In genomic region chr16:31179747-31180458, GRCh38 we compare ENCODE assay signal across 8 cellular contexts. TPM values are rescaled to one million over a fixed set of nuclear protein-coding genes. Genes with fewer than 3 reads are reported as not detected.
DNase-seq lines count a peak whose midpoint lies in the region; ATAC-seq, FAIRE-seq and TF ChIP-seq lines count a peak whose summit lies in the region.

TSS of gene FUS (plus strand) at chr16:31180139. CDS start at chr16:31180215, 76 bp downstream.

- TF ChIP-seq POLR2A in H1 (IDR thresholded peaks at IDR 0.05; ENCODE audit: control extremely low read depth in 1 of 2, low read depth in 2 of 2, low read length in 2 of 2), result peak; percentile 100

- POLR2A ChIA-PET in H1 (lab: Charles Lee; ENCODE audit: partially characterized antibody), result interaction anchor here (0.5 to 6.5 kb wide), 71 partner anchors 6 to 534 kb away, joined by 3 to 272 read pairs (median 5); partner anchors contain the start of genes ARMC5, COX6A2, HSD3B7 and KAT8

- peak within 1 kb of the TSS; percentile 96 for H3K27ac Mint-ChIP-seq in activated CD8-positive, alpha-beta memory T cell treated with anti-CD3 and anti-CD28 coated beads, Interleukin-2, amount 10 ng/mL, durations not matched to agents 7 days and 5 days

- peaks cover 55% of the 10 kb centered on the region for H3K4me1 Mint-ChIP-seq in activated CD8-positive, alpha-beta memory T cell treated with anti-CD3 and anti-CD28 coated beads, Interleukin-2, amount 10 ng/mL, durations not matched to agents 7 days and 5 days

- 1% methylated on average over 60 of the region's 69 CpGs; no CpG with 5 or more reads in 1 of the 2 experiments for WGBS in H1 (ENCODE audit: extremely low coverage in 1 of 2, insufficient coverage in 1 of 2, insufficient read length in 1 of 2, insufficient replicate concordance in 2 of 2, low coverage in 1 of 2, low lambda C conversion rate in 2 of 2, missing lambda C conversion rate in 1 of 2), 2 experiments

- H3K4me3 ChIP-seq in H1 (ENCODE audit: extremely low read depth in 1 of 4, insufficient read depth in 2 of 4, low read depth in 3 of 4, low read length in 4 of 4), result peak within 1 kb of the TSS; percentile 69 to 96 (median 86)

- peak within 1 kb of the TSS; percentile 32; the same call in 1 of the 2 replicates for H2AK5ac ChIP-seq in H1 (ENCODE audit: low read depth, low read length)

- ATAC-seq in GM21360 (IDR thresholded peaks at IDR 0.05; ENCODE audit: unreplicated experiment), result peak; percentile 55
- ATAC-seq in activated CD8-positive, alpha-beta memory T cell treated with anti-CD3 and anti-CD28 coated beads, Interleukin-2, amount 10 ng/mL, durations not matched to agents 7 days and 5 days, result peak; percentile 60

- CTCF ChIA-PET in activated CD8-positive, alpha-beta memory T cell treated with anti-CD3 and anti-CD28 coated beads, Interleukin-2, amount 10 ng/mL, durations not matched to agents 7 days and 5 days (lab: Charles Lee), result interaction anchor here (0.8 to 2.1 kb wide), 7 partner anchors 18 to 694 kb away, joined by 3 to 8 read pairs (median 4); partner anchors contain the start of gene ZNF267
- CTCF ChIA-PET in H1 (lab: Charles Lee; ENCODE audit: partially characterized antibody), result interaction anchor here (0.9 kb wide), 1 partner anchor 48 kb away, joined by 4 read pairs; no protein-coding TSS in a partner anchor

- peak within 1 kb of the TSS; percentile 91 for H3K4me3 Mint-ChIP-seq in activated CD8-positive, alpha-beta memory T cell treated with anti-CD3 and anti-CD28 coated beads, Interleukin-2, amount 10 ng/mL, durations not matched to agents 7 days and 5 days

- H3K4ac ChIP-seq in H1 (replicated peaks; ENCODE audit: insufficient read length, low read depth, low read length), result peak within 1 kb of the TSS; percentile 99

- H3K4me1 ChIP-seq in H1 (replicated peaks in 1 of 4; ENCODE audit: control insufficient read depth in 3 of 4, insufficient read depth in 4 of 4, low read length in 3 of 4), result peaks cover 0 to 7% (median 2%) of the 10 kb centered on the region in 4 experiments; a peak in 5 of 7 replicates

- no peak for FAIRE-seq in H1 (lab: Jason Lieb, UNC)

- DNase-seq in COLO668 (lab: John Stamatoyannopoulos, UW; ENCODE audit: unreplicated experiment), result peak; percentile 92
- peak; percentile 90 for DNase-seq in HT-29 (ENCODE audit: low spot score)
- peak; percentile 75 for DNase-seq in NOMO-1 treated with dmso at 0.1 percent for 144 hours (lab: John Stamatoyannopoulos, UW; ENCODE audit: unreplicated experiment)
- DNase-seq in activated CD8-positive, alpha-beta memory T cell treated with anti-CD3 and anti-CD28 coated beads, Interleukin-2, amount 10 ng/mL, durations not matched to agents 7 days and 5 days, result peak; percentile 91
- DNase-seq in H1 (ENCODE audit: low read depth in 1 of 2, low spot score in 2 of 2), result peak in 1 of 2 experiments; percentile 94
- DNase-seq in mesenteric fat pad (ENCODE audit: low spot score), result peak; percentile 99
- DNase-seq in stimulated activated CD8-positive, alpha-beta memory T cell treated with anti-CD3 and anti-CD28 coated beads, Interleukin-15, amount 100 ng/mL, for 1 hour (ENCODE audit: low read depth), result peak; percentile 76

- peak within 1 kb of the TSS; percentile 99 for H2BK120ac ChIP-seq in H1 (replicated peaks; ENCODE audit: low read depth, low read length)

- H3K56ac ChIP-seq in H1 (replicated peaks; ENCODE audit: insufficient read length, low read depth, low read length), result peak within 1 kb of the TSS; percentile 99

- TF ChIP-seq RAD21 in H1 (IDR thresholded peaks at IDR 0.05 in 1 of 2, conservative IDR thresholded peaks at IDR 0.05 in 1 of 2; ENCODE audit: low read depth in 2 of 2, low read length in 2 of 2), result no peak

- H4K20me1 ChIP-seq in H1 (replicated peaks in 1 of 2; ENCODE audit: control insufficient read depth in 1 of 2, insufficient read depth in 2 of 2, low read length in 2 of 2), result peaks cover 30 to 32% of the 10 kb centered on the region in 2 experiments

- peak within 1 kb of the TSS; percentile 99 for H2BK12ac ChIP-seq in H1 (ENCODE audit: low read depth, low read length)

- peaks cover 14% of the 10 kb centered on the region; the same call in 1 of the 2 replicates for H3K23me2 ChIP-seq in H1 (ENCODE audit: low read depth, low read length)

- H3K4me2 ChIP-seq in H1 (ENCODE audit: insufficient read depth in 1 of 2, low read depth in 2 of 2, low read length in 2 of 2), result peak within 1 kb of the TSS; percentile 92 to 93

- H3K79me2 ChIP-seq in H1 (ENCODE audit: control insufficient read depth in 1 of 2, insufficient read depth in 2 of 2, low read length in 2 of 2), result peaks cover 38 to 54% of the 10 kb centered on the region in 2 experiments

- H3K36me3 ChIP-seq in H1 (ENCODE audit: control insufficient read depth in 2 of 4, insufficient read depth in 4 of 4, low read length in 3 of 4), result peaks cover 18 to 33% (median 26%) of the 10 kb centered on the region in 4 experiments

- TF ChIP-seq EP300 in H1 (IDR thresholded peaks at IDR 0.05; ENCODE audit: borderline replicate concordance in 1 of 2, low read depth in 2 of 2, low read length in 2 of 2), result peak in 1 of 2 experiments; percentile 99; a peak in 2 of 3 replicates

- H3K27ac ChIP-seq in H1 (ENCODE audit: low read depth, low read length), result peak within 1 kb of the TSS; percentile 99

- no peaks in the 10 kb centered on the region for H3K27me3 ChIP-seq in H1 (replicated peaks in 1 of 4; ENCODE audit: control insufficient read depth in 3 of 4, extremely low read depth in 1 of 4, insufficient read depth in 3 of 4, low read length in 3 of 4)

- peak within 1 kb of the TSS; percentile 95 to 99 (median 99) for H3K9ac ChIP-seq in H1 (replicated peaks in 1 of 4; ENCODE audit: extremely low read depth in 1 of 4, low read depth in 3 of 4, low read length in 3 of 4)

- no peak within 1 kb of the TSS; the same call in 1 of the 2 replicates for H2AFZ ChIP-seq in H1 (ENCODE audit: low read length)

- no peak for TF ChIP-seq CTCF in H1 (IDR thresholded peaks at IDR 0.05; ENCODE audit: control extremely low read depth in 1 of 3, insufficient read depth in 1 of 3, low read depth in 1 of 3, low read length in 3 of 3)

- H3K36me3 Mint-ChIP-seq in activated CD8-positive, alpha-beta memory T cell treated with anti-CD3 and anti-CD28 coated beads, Interleukin-2, amount 10 ng/mL, durations not matched to agents 7 days and 5 days, result peaks cover 40% of the 10 kb centered on the region

- peaks cover 2% of the 10 kb centered on the region for H3K27me3 Mint-ChIP-seq in activated CD8-positive, alpha-beta memory T cell treated with anti-CD3 and anti-CD28 coated beads, Interleukin-2, amount 10 ng/mL, durations not matched to agents 7 days and 5 days

- H3K14ac ChIP-seq in H1 (ENCODE audit: insufficient read length), result peak within 1 kb of the TSS; percentile 96

- H2BK5ac ChIP-seq in H1 (ENCODE audit: low read depth, low read length), result peak within 1 kb of the TSS; percentile 100

- no peaks in the 10 kb centered on the region for H3K9me3 ChIP-seq in H1 (ENCODE audit: insufficient read depth in 2 of 2, low read depth in 1 of 2, low read length in 1 of 2)

- peak within 1 kb of the TSS; percentile 100 for H4K8ac ChIP-seq in H1 (ENCODE audit: extremely low read depth, insufficient read depth, low read length)

- peak within 1 kb of the TSS; percentile 89 for H3K18ac ChIP-seq in H1 (ENCODE audit: extremely low read depth, low read length)

- peak within 1 kb of the TSS; percentile 84 for H4K5ac ChIP-seq in H1 (ENCODE audit: insufficient read length, low read depth, low read length)

- peak within 1 kb of the TSS; percentile 97; the same call in 1 of the 2 replicates for H2BK15ac ChIP-seq in H1 (ENCODE audit: low read length)

- no peak within 1 kb of the TSS for H3K23ac ChIP-seq in H1 (ENCODE audit: insufficient read length)

- H3K79me1 ChIP-seq in H1 (ENCODE audit: low read depth, low read length), result peaks cover 8% of the 10 kb centered on the region

- peak within 1 kb of the TSS; percentile 99 for H4K91ac ChIP-seq in H1 (replicated peaks; ENCODE audit: insufficient read length, low read length)

- H2BK20ac ChIP-seq in H1 (ENCODE audit: low read length), result 0 out of 2 replicates have a peak within 1 kb of the TSS, but pooled peaks have one; percentile 67

- H3K9me3 Mint-ChIP-seq in activated CD8-positive, alpha-beta memory T cell treated with anti-CD3 and anti-CD28 coated beads, Interleukin-2, amount 10 ng/mL, durations not matched to agents 7 days and 5 days (ENCODE audit: low read depth), result no peaks in the 10 kb centered on the region

TF ChIP-seq in H1, 55 proteins besides CTCF, POLR2A, EP300 and RAD21 (continues in another document):
- TF ChIP-seq NANOG (IDR thresholded peaks at IDR 0.05; ENCODE audit: insufficient read depth, low read depth, low read length, poor library complexity, severe bottlenecking), result no peak
- TF ChIP-seq SRF (IDR thresholded peaks at IDR 0.05; ENCODE audit: low read depth, low read length), result no peak
- no peak; the same call in 1 of the 2 replicates for TF ChIP-seq BACH1 (IDR thresholded peaks at IDR 0.05; ENCODE audit: low read length)
- no peak; a peak in 2 of 4 replicates for TF ChIP-seq HDAC2 (IDR thresholded peaks at IDR 0.05; ENCODE audit: borderline replicate concordance in 1 of 2, low read depth in 2 of 2, low read length in 2 of 2)
- no peak for TF ChIP-seq POU5F1 (IDR thresholded peaks at IDR 0.05; ENCODE audit: low read depth, low read length)
- TF ChIP-seq SP4 (IDR thresholded peaks at IDR 0.05; ENCODE audit: low read length), result no peak
- TF ChIP-seq FOSL1 (IDR thresholded peaks at IDR 0.05; ENCODE audit: insufficient read depth, low read depth, low read length), result no peak
- TF ChIP-seq CBX8 (IDR thresholded peaks at IDR 0.05; ENCODE audit: borderline replicate concordance, low read depth, low read length), result no peak
- no peak for TF ChIP-seq ATF3 (IDR thresholded peaks at IDR 0.05; ENCODE audit: insufficient read depth, low read depth, low read length)
- no peak for TF ChIP-seq CEBPB (IDR thresholded peaks at IDR 0.05; ENCODE audit: low read depth, low read length)

RNA-seq across cellular contexts. Expression of gene FUS, which starts in this region (rescaled TPM):
- 34.0 and 36.5 TPM in 2 replicates for total RNA-seq in HT-29 (2014; rRNA removed; shearing (Covaris generic))
- total RNA-seq in activated CD8-positive, alpha-beta memory T cell treated with anti-CD3 and anti-CD28 coated beads, Interleukin-2, amount 10 ng/mL, durations not matched to agents 7 days and 5 days, result 100 to 1,000 TPM; 514 to 619 TPM
- total RNA-seq in H1 (2021; fragmentation: NEBNext Ultra II Directional; extraction: Animal tissue kit (Norgen Biotek cat#: 25700)), result 685 and 686 TPM in 2 replicates
- polyA plus RNA-seq in H1 (2011; rRNA removed), result 484 and 491 TPM in 2 replicates
- 464 TPM for polyA plus RNA-seq in H1 (2011; cell fraction: cytosol; rRNA removed)
- polyA plus RNA-seq in H1 (2011; cell fraction: nucleus; rRNA removed), result 680 TPM
- 1,043 to 1,228 TPM (median 1,129 TPM) in 4 replicates for polyA plus RNA-seq in H1 (2012, experiment 1 of 2)
- polyA plus RNA-seq in H1 (2012, experiment 2 of 2), result 352 TPM
- polyA plus RNA-seq in H1 (2013, experiment 1 of 2), result 689 TPM
- 688 TPM for polyA plus RNA-seq in H1 (2013, experiment 2 of 2)
- 207 and 224 TPM in 2 replicates for polyA minus RNA-seq in H1 (2011; rRNA and poly(A)+ RNA removed)
- 462 TPM for polyA minus RNA-seq in H1 (2011; cell fraction: cytosol; rRNA and poly(A)+ RNA removed)
- polyA minus RNA-seq in H1 (2011; cell fraction: nucleus; rRNA and poly(A)+ RNA removed), result 413 TPM
- 224 TPM for total RNA-seq in mesenteric fat pad
